ENCODE assay signal across 7 cellular contexts in genomic region chr5:158979749-158980521, GRCh38.
A peak's percentile ranks its signal among the peaks of the same experiment; 100 is the strongest.
DNase-seq lines count a peak whose midpoint lies in the region; ATAC-seq, FAIRE-seq and TF ChIP-seq lines count a peak whose summit lies in the region.

No MANE protein-coding gene starts in this region.

- TF ChIP-seq POLR2A in right lobe of liver (IDR thresholded peaks at IDR 0.05) (no peak), tibial nerve (IDR thresholded peaks at IDR 0.05) (no peak), GM12892 (IDR thresholded peaks at IDR 0.05; ENCODE audit: low read depth, low read length) (no peak)

- FAIRE-seq in GM12892 (lab: Jason Lieb, UNC): no peak

- in situ Hi-C loops in T47D (cut with HindIII; ENCODE audit: low pct_unique_long_range_greater_than_20kb, low sequenced_read_pairs): no loop called here

- H3K27ac ChIP-seq in right lobe of liver: no peak overlapping the region
- peak overlapping the region in 3 of 4 donors; percentile 3 to 74 (median 67) for H3K27ac ChIP-seq in tibial nerve

- intact Hi-C loops in right lobe of liver (cut with DNase I): no loop called here

- WGBS in right lobe of liver (ENCODE audit: insufficient coverage, low coverage, low lambda C conversion rate, missing lambda C conversion rate): 15% methylated on average over 14 of the region's 14 CpGs
- 8 to 15% methylated on average over 14 of the region's 14 CpGs for WGBS in tibial nerve, 2 donors

- ATAC-seq in right lobe of liver: peak; percentile 67 to 91 (median 88)
- no peak for ATAC-seq in GM21515 (IDR thresholded peaks at IDR 0.05; ENCODE audit: unreplicated experiment)
- ATAC-seq in GM18498 (IDR thresholded peaks at IDR 0.05; ENCODE audit: unreplicated experiment): no peak

- H3K9me3 ChIP-seq in right lobe of liver (no peaks in the 10 kb centered on the region), tibial nerve (no peaks in the 10 kb centered on the region)

- TF ChIP-seq CTCF in right lobe of liver (IDR thresholded peaks at IDR 0.05) (no peak), tibial nerve (IDR thresholded peaks at IDR 0.05) (no peak)

- H3K4me1 ChIP-seq in right lobe of liver: peaks cover 0 to 3% (median 0%) of the 10 kb centered on the region in 4 donors
- H3K4me1 ChIP-seq in tibial nerve: peaks cover 0 to 45% (median 7%) of the 10 kb centered on the region in 4 donors

- H3K36me3 ChIP-seq in right lobe of liver: no peaks in the 10 kb centered on the region
- H3K36me3 ChIP-seq in tibial nerve: no peaks in the 10 kb centered on the region

- TF ChIP-seq EP300 in tibial nerve (IDR thresholded peaks at IDR 0.05): peak in 1 of 2 donors; percentile 80

- DNase-seq in LHCN-M2 (ENCODE audit: low read depth) (peak; percentile 65), T47D (ENCODE audit: low read depth in 1 of 2, low spot score in 1 of 2) (peak; percentile 7 to 29), right lobe of liver (peak; percentile 32 to 75 (median 68)), tibial nerve (ENCODE audit: low spot score in 2 of 2) (peak; percentile 55 to 63), GM12892 (ENCODE audit: insufficient read length) (no peak)

- no peaks in the 10 kb centered on the region for H3K27me3 ChIP-seq in right lobe of liver
- no peaks in the 10 kb centered on the region for H3K27me3 ChIP-seq in tibial nerve

- H3K4me3 ChIP-seq in right lobe of liver: peak overlapping the region in 2 of 3 donors; percentile 5 to 7
- H3K4me3 ChIP-seq in tibial nerve: peak overlapping the region; percentile 4 to 32 (median 13)

Comparison
In these comparisons a context has a peak if more than half of its experiments do, and no peak if none do; other contexts are left out.
1. ATAC-seq: peak in right lobe of liver (4 of 4); none in GM21515 (single experiment) and GM18498 (single experiment).
2. H3K27ac ChIP-seq: peak in tibial nerve (3 of 4); none in right lobe of liver (0 of 3).